34 cellular contexts compared by ENCODE assay signal in genomic region chrX:72313757-72314156, GRCh38. TPM values are rescaled to one million over a fixed set of nuclear protein-coding genes. Genes with fewer than 3 reads are reported as not detected.
"Had no signal": no experiment of that assay in that cellular context is flagged by ENCODE, and none has a peak within 500 bp of the region (broad histone marks: within the 10 kb centered on the region; RNA-seq: fewer than 3 reads in every experiment).

No MANE protein-coding gene starts in this region.

- H3K4me1 Mint-ChIP-seq: activated CD4-positive, alpha-beta memory T cell treated with anti-CD3 and anti-CD28 coated beads, Interleukin-2, amount 10 ng/mL, durations not matched to agents 7 days and 5 days; activated CD8-positive, alpha-beta memory T cell treated with anti-CD3 and anti-CD28 coated beads, Interleukin-2, amount 10 ng/mL, durations not matched to agents 7 days and 5 days had no signal

- H3K9me3 Mint-ChIP-seq: activated CD4-positive, alpha-beta memory T cell treated with anti-CD3 and anti-CD28 coated beads, Interleukin-2, amount 10 ng/mL, durations not matched to agents 7 days and 5 days; activated naive CD4-positive, alpha-beta T cell treated with anti-CD3 and anti-CD28 coated beads, Interleukin-2, amount 10 ng/mL, durations not matched to agents 7 days and 5 days had no signal

- H3K36me3 Mint-ChIP-seq: activated CD8-positive, alpha-beta memory T cell treated with anti-CD3 and anti-CD28 coated beads, Interleukin-2, amount 10 ng/mL, durations not matched to agents 7 days and 5 days; activated naive CD4-positive, alpha-beta T cell treated with anti-CD3 and anti-CD28 coated beads, Interleukin-2, amount 10 ng/mL, durations not matched to agents 7 days and 5 days; activated naive CD8-positive, alpha-beta T cell had no signal

- H3K27ac ChIP-seq: brain microvascular endothelial cell, cardiac muscle cell, SK-N-MC, WERI-Rb-1 had no signal

- H3K4me3 ChIP-seq: cardiac muscle cell, MG63, SK-N-MC had no signal

- H3K36me3 ChIP-seq: brain microvascular endothelial cell, cardiac muscle cell, MG63, WERI-Rb-1 had no signal

- H3K27me3 ChIP-seq: MG63 had no signal

- H3K27ac Mint-ChIP-seq: activated CD4-positive, alpha-beta memory T cell treated with anti-CD3 and anti-CD28 coated beads, Interleukin-2, amount 10 ng/mL, durations not matched to agents 7 days and 5 days; activated CD8-positive, alpha-beta memory T cell treated with anti-CD3 and anti-CD28 coated beads, Interleukin-2, amount 10 ng/mL, durations not matched to agents 7 days and 5 days; activated naive CD4-positive, alpha-beta T cell treated with anti-CD3 and anti-CD28 coated beads, Interleukin-2, amount 10 ng/mL, durations not matched to agents 7 days and 5 days; activated naive CD8-positive, alpha-beta T cell had no signal

- DNase-seq: activated CD4-positive, alpha-beta memory T cell treated with anti-CD3 and anti-CD28 coated beads, Interleukin-2, amount 10 ng/mL, durations not matched to agents 7 days and 5 days; activated CD4-positive, alpha-beta T cell treated with anti-CD3 and anti-CD28 coated beads for 1 hour; activated CD4-positive, alpha-beta T cell treated with anti-CD3 and anti-CD28 coated beads for 48 hours; activated CD4-positive, CD25-positive, alpha-beta regulatory T cell; activated CD8-positive, alpha-beta memory T cell treated with anti-CD3 and anti-CD28 coated beads for 24 hours; activated CD8-positive, alpha-beta memory T cell treated with anti-CD3 and anti-CD28 coated beads, Interleukin-2, amount 10 ng/mL, durations not matched to agents 7 days and 5 days; activated CD8-positive, alpha-beta memory T cell treated with anti-CD3 and anti-CD28 coated beads, Interleukin-2, amount 50 U/mL, for 48 hours; activated effector memory CD4-positive, alpha-beta T cell treated with Interleukin-2 at 50 U/mL for 16 hours; activated naive CD4-positive, alpha-beta T cell treated with anti-CD3 and anti-CD28 coated beads, Interleukin-2, amount 10 ng/mL, durations not matched to agents 7 days and 5 days; activated T-cell treated with anti-CD3 and anti-CD28 coated beads, Interleukin-2, amount 50 U/mL, for 48 hours; amniotic stem cell; aorta; brain microvascular endothelial cell; Karpas-422; KBM-7; MG63; NCI-H1048; NCI-H1105 treated with DMSO at 0.1 percent for 48 hours; NCI-H1436; NCI-H1694; NCI-H1930; NCI-H2081 treated with DMSO at 0.1 percent for 48 hours; NCI-H226; NCI-H524 treated with DMSO at 0.1 percent for 48 hours; OCI-M1; Right ventricle myocardium superior; T1000; WERI-Rb-1 had no signal

- H3K9me3 ChIP-seq: MG63 had no signal

- H3K4me3 Mint-ChIP-seq: activated CD4-positive, alpha-beta memory T cell treated with anti-CD3 and anti-CD28 coated beads, Interleukin-2, amount 10 ng/mL, durations not matched to agents 7 days and 5 days; activated CD8-positive, alpha-beta memory T cell treated with anti-CD3 and anti-CD28 coated beads, Interleukin-2, amount 10 ng/mL, durations not matched to agents 7 days and 5 days; activated naive CD4-positive, alpha-beta T cell treated with anti-CD3 and anti-CD28 coated beads, Interleukin-2, amount 10 ng/mL, durations not matched to agents 7 days and 5 days; activated naive CD8-positive, alpha-beta T cell had no signal

RNA-seq across cellular contexts. Expression of gene CITED1, which starts 8.0 kb away (rescaled TPM):
- total RNA-seq: activated CD4-positive, alpha-beta memory T cell treated with anti-CD3 and anti-CD28 coated beads, Interleukin-2, amount 10 ng/mL, durations not matched to agents 7 days and 5 days; activated CD8-positive, alpha-beta memory T cell treated with anti-CD3 and anti-CD28 coated beads, Interleukin-2, amount 10 ng/mL, durations not matched to agents 7 days and 5 days; aorta; NCI-H460; Right ventricle myocardium superior; T-helper 1 cell treated with Interleukin-12 subunit alpha and Interleukin-12 subunit beta and Interleukin-4 antibody, amounts not matched to agents 30 ng/mL and 1 ng/mL, for 36 hours; T-helper 2 cell treated with Interferon-gamma antibody and Interleukin-4, amounts not matched to agents 100 ng/mL and 5 ng/mL, for 36 hours had no signal
